Comparison of ENCODE assay signal across 6 cellular contexts in the genomic region with DNA sequence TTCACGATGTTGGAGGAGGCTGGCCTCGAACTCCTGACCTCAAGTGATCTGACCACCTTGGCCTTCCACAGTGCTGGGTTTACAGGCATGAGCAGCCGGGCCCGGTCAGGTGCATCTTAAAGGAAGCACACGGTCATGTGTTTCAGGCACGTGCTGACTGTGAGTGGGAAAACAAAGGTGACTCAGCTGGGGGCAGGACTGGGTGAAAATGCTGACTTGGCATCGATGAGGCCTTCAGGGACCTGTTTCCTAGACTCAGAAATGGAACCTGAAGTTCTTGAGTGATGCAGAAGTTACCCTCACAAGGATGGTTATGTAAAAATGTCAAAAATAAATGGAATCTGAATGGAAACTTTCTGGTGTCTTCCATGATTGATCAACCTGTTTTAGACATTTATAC. TPM values are rescaled to one million over a fixed set of nuclear protein-coding genes. Genes with fewer than 3 reads are reported as not detected.
"Had no signal": no experiment of that assay in that cellular context is flagged by ENCODE, and none has a peak within 500 bp of the region (broad histone marks: within the 10 kb centered on the region; RNA-seq: fewer than 3 reads in every experiment).

No MANE protein-coding gene starts in this region.

RNA-seq across cellular contexts. Expression of a gene that starts 3.6 kb away (rescaled TPM):
- total RNA-seq: GM23338, H1, H9, HFFc6, HT1080 had no signal
- polyA plus RNA-seq: GM23338, H1, IgD-negative memory B cell had no signal

RNA-seq across cellular contexts. Expression of a gene that starts 17.2 kb away (rescaled TPM):
- total RNA-seq: GM23338, H1, H9, HFFc6, HT1080 had no signal
- polyA plus RNA-seq: GM23338, H1, IgD-negative memory B cell had no signal

RNA-seq across cellular contexts. Expression of a gene that starts 21.3 kb away (rescaled TPM):
- total RNA-seq: GM23338, H1, H9, HFFc6, HT1080 had no signal
- polyA plus RNA-seq: GM23338, H1, IgD-negative memory B cell had no signal

RNA-seq across cellular contexts. Expression of a gene that starts 46.1 kb away (rescaled TPM):
- total RNA-seq: GM23338, H1, H9, HFFc6, HT1080 had no signal
- polyA plus RNA-seq: GM23338, H1, IgD-negative memory B cell had no signal
